1 cellular context compared by ENCODE assay signal in genomic region chr9:37466037-37466709, GRCh38.
TF ChIP-seq lines count a peak whose summit lies in the region.

No MANE protein-coding gene starts in this region.

TF ChIP-seq in HepG2, 621 proteins besides CTCF, POLR2A, EP300 and RAD21 (continued from another document and continues in another):
- TF ChIP-seq ZBTB46 (CRISPR knock-in tag; IDR thresholded peaks at IDR 0.05; ENCODE audit: borderline replicate concordance) = no peak
- no peak for TF ChIP-seq PAXIP1 (CRISPR knock-in tag; conservative IDR thresholded peaks at IDR 0.05)
- TF ChIP-seq ZNF556 (CRISPR knock-in tag; IDR thresholded peaks at IDR 0.05; ENCODE audit: borderline replicate concordance) = no peak
- 0 out of 2 replicates have a peak, but pooled peaks have one; percentile 6 for TF ChIP-seq RXRA (CRISPR knock-in tag; IDR thresholded peaks at IDR 0.05)
- TF ChIP-seq ZNF891 (CRISPR knock-in tag; IDR thresholded peaks at IDR 0.05) = peak; percentile 47
- no peak for TF ChIP-seq GRHL1 (CRISPR knock-in tag; conservative IDR thresholded peaks at IDR 0.05)
- no peak for TF ChIP-seq HMGXB3 (CRISPR knock-in tag; IDR thresholded peaks at IDR 0.05; ENCODE audit: borderline replicate concordance)
- 0 out of 2 replicates have a peak, but pooled peaks have one; percentile 17 for TF ChIP-seq ETV6 (CRISPR knock-in tag; conservative IDR thresholded peaks at IDR 0.05)
- peak; percentile 82; the same call in 1 of the 2 replicates for TF ChIP-seq ARID4A (CRISPR knock-in tag; IDR thresholded peaks at IDR 0.05; ENCODE audit: borderline replicate concordance)
- peak; percentile 41; the same call in 1 of the 2 replicates for TF ChIP-seq PHF21A (CRISPR knock-in tag; IDR thresholded peaks at IDR 0.05)
- 0 out of 2 replicates have a peak, but pooled peaks have one; percentile 19 for TF ChIP-seq MTERF4 (CRISPR knock-in tag; IDR thresholded peaks at IDR 0.05)
- TF ChIP-seq KLF16 (CRISPR knock-in tag; IDR thresholded peaks at IDR 0.05) = peak in 1 of 2 experiments; percentile 32; a peak in 1 of 4 replicates
- peak; percentile 65; the same call in 1 of the 2 replicates for TF ChIP-seq KDM5B (CRISPR knock-in tag; IDR thresholded peaks at IDR 0.05; ENCODE audit: borderline replicate concordance)
- TF ChIP-seq ZNF18 (CRISPR knock-in tag; IDR thresholded peaks at IDR 0.05; ENCODE audit: insufficient replicate concordance) = peak; percentile 52
- no peak for TF ChIP-seq NCOR1 (IDR thresholded peaks at IDR 0.05; ENCODE audit: borderline replicate concordance, low read length)
- TF ChIP-seq HMGXB4 (CRISPR knock-in tag; IDR thresholded peaks at IDR 0.05; ENCODE audit: borderline replicate concordance in 1 of 2, low read depth in 1 of 2) = peak; percentile 26 to 31; a peak in 2 of 4 replicates
- TF ChIP-seq MATR3 (CRISPR knock-in tag; IDR thresholded peaks at IDR 0.05) = no peak
- no peak for TF ChIP-seq TOPORS (CRISPR knock-in tag; IDR thresholded peaks at IDR 0.05)
- no peak for TF ChIP-seq MLXIP (CRISPR knock-in tag; IDR thresholded peaks at IDR 0.05; ENCODE audit: borderline replicate concordance)
- 0 out of 2 replicates have a peak, but pooled peaks have one; percentile 18 for TF ChIP-seq ARNTL (CRISPR knock-in tag; IDR thresholded peaks at IDR 0.05)
- 0 out of 2 replicates have a peak, but pooled peaks have one; percentile 35 for TF ChIP-seq HES4 (CRISPR knock-in tag; IDR thresholded peaks at IDR 0.05; ENCODE audit: borderline replicate concordance)
- TF ChIP-seq ZNF333 (CRISPR knock-in tag; IDR thresholded peaks at IDR 0.05; ENCODE audit: borderline replicate concordance) = 0 out of 2 replicates have a peak, but pooled peaks have one; percentile 16
- peak; percentile 22 for TF ChIP-seq SAP130 (CRISPR knock-in tag; IDR thresholded peaks at IDR 0.05; ENCODE audit: low read depth)
- peak; percentile 20; the same call in 1 of the 2 replicates for TF ChIP-seq MEIS2 (CRISPR knock-in tag; IDR thresholded peaks at IDR 0.05)
- TF ChIP-seq CCAR2 (optimal IDR thresholded peaks at IDR 0.05; ENCODE audit: low read depth, low read length) = peak; percentile 16
